In the genomic region with DNA sequence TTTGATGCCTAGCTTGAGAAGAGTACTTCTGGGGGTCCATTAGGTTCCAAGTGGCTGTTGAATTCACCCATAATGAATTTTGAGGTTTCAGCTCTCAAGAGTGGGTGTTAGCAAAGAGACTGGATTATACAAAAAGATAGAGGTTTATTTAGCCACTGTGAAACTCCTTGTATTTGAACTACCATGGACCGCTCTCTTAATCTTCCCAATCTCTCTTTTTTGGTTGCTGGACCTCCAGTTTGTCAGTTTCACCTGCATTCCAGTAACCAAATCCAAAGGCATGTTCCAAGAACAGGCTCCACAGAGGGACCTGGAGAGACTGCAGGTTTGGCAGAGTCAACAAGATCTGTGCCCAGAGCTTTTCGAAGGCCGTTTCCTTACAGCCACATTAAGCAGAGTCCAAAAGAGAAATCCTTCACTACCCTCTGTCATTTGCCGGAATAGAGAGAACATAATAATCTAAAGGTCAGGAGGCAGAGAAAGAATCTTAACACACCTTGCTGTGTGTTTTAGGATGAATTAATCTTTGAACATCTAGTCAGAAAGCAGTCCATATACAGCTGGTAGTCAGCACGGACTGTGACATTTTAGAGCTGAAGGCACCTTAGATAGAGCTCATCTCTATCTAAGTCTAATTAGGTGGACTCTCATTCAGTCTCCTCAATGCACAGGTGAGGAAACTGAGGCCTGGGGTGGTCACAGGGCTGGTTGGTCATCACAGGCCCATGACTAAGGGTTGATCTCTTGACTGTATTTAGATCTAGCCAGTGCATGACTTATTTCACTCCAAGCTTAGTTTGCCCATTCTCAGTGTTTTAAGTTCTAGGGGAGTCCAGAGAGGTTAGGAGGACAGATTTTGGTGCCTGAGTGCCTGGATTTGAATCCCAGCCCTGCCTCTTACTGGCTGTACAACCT, we compare ENCODE assay signal across 1 cellular context.
TF ChIP-seq lines count a peak whose summit lies in the region.

No MANE protein-coding gene starts in this region.

TF ChIP-seq in K562, 482 proteins besides CTCF, POLR2A, EP300 and RAD21:
- TF ChIP-seq, protein P1, sequence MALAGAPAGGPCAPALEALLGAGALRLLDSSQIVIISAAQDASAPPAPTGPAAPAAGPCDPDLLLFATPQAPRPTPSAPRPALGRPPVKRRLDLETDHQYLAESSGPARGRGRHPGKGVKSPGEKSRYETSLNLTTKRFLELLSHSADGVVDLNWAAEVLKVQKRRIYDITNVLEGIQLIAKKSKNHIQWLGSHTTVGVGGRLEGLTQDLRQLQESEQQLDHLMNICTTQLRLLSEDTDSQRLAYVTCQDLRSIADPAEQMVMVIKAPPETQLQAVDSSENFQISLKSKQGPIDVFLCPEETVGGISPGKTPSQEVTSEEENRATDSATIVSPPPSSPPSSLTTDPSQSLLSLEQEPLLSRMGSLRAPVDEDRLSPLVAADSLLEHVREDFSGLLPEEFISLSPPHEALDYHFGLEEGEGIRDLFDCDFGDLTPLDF (CRISPR knock-in tag; IDR thresholded peaks at IDR 0.05), result peak; percentile 9; the same call in 1 of the 2 replicates
- TF ChIP-seq KLF1 (tag; IDR thresholded peaks at IDR 0.05) (no peak), EHMT2 (IDR thresholded peaks at IDR 0.05) (0 out of 2 replicates have a peak, but pooled peaks have one; percentile 2), SMAD4 (CRISPR knock-in tag; conservative IDR thresholded peaks at IDR 0.05) (0 out of 2 replicates have a peak, but pooled peaks have one; percentile 0), ZNF324 (CRISPR knock-in tag; IDR thresholded peaks at IDR 0.05) (no peak), RBM25 (IDR thresholded peaks at IDR 0.05; ENCODE audit: low read depth, low read length, severe bottlenecking) (peak; percentile 38), ZNF589 (CRISPR knock-in tag; IDR thresholded peaks at IDR 0.05; ENCODE audit: low read depth) (no peak), POLR2AphosphoS2 (IDR thresholded peaks at IDR 0.05; ENCODE audit: low read length) (no peak), BCOR (IDR thresholded peaks at IDR 0.05) (peak; percentile 45; the same call in 1 of the 2 replicates), DDX20 (tag; IDR thresholded peaks at IDR 0.05; ENCODE audit: low read depth) (no peak), ZNF197 (CRISPR knock-in tag; IDR thresholded peaks at IDR 0.05; ENCODE audit: low read depth) (no peak), RBM17 (IDR thresholded peaks at IDR 0.05; ENCODE audit: borderline replicate concordance, low read depth, low read length) (no peak), ZBTB17 (CRISPR knock-in tag; IDR thresholded peaks at IDR 0.05) (peak; percentile 10; the same call in 1 of the 2 replicates), ZC3H8 (IDR thresholded peaks at IDR 0.05) (no peak), NCOR1 (IDR thresholded peaks at IDR 0.05) (0 out of 2 replicates have a peak, but pooled peaks have one; percentile 12), ZFP36 (IDR thresholded peaks at IDR 0.05; ENCODE audit: low read depth, low read length, partially characterized antibody) (peak; percentile 50), GATA2 (CRISPR knock-in tag; IDR thresholded peaks at IDR 0.05) (peak; percentile 39; the same call in 1 of the 2 replicates), ZNF766 (CRISPR knock-in tag; conservative IDR thresholded peaks at IDR 0.05) (peak; percentile 95)
- TF ChIP-seq, protein P2, sequence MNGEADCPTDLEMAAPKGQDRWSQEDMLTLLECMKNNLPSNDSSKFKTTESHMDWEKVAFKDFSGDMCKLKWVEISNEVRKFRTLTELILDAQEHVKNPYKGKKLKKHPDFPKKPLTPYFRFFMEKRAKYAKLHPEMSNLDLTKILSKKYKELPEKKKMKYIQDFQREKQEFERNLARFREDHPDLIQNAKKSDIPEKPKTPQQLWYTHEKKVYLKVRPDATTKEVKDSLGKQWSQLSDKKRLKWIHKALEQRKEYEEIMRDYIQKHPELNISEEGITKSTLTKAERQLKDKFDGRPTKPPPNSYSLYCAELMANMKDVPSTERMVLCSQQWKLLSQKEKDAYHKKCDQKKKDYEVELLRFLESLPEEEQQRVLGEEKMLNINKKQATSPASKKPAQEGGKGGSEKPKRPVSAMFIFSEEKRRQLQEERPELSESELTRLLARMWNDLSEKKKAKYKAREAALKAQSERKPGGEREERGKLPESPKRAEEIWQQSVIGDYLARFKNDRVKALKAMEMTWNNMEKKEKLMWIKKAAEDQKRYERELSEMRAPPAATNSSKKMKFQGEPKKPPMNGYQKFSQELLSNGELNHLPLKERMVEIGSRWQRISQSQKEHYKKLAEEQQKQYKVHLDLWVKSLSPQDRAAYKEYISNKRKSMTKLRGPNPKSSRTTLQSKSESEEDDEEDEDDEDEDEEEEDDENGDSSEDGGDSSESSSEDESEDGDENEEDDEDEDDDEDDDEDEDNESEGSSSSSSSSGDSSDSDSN (IDR thresholded peaks at IDR 0.05; ENCODE audit: borderline replicate concordance in 1 of 2, low read depth in 2 of 2, low read length in 2 of 2), result 0 out of 4 replicates have a peak, but pooled peaks of 1 of the 2 experiments have one; percentile 35
- TF ChIP-seq, protein P3, sequence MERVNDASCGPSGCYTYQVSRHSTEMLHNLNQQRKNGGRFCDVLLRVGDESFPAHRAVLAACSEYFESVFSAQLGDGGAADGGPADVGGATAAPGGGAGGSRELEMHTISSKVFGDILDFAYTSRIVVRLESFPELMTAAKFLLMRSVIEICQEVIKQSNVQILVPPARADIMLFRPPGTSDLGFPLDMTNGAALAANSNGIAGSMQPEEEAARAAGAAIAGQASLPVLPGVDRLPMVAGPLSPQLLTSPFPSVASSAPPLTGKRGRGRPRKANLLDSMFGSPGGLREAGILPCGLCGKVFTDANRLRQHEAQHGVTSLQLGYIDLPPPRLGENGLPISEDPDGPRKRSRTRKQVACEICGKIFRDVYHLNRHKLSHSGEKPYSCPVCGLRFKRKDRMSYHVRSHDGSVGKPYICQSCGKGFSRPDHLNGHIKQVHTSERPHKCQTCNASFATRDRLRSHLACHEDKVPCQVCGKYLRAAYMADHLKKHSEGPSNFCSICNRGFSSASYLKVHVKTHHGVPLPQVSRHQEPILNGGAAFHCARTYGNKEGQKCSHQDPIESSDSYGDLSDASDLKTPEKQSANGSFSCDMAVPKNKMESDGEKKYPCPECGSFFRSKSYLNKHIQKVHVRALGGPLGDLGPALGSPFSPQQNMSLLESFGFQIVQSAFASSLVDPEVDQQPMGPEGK (CRISPR knock-in tag; IDR thresholded peaks at IDR 0.05; ENCODE audit: borderline replicate concordance), result no peak
- TF ChIP-seq, protein P4, sequence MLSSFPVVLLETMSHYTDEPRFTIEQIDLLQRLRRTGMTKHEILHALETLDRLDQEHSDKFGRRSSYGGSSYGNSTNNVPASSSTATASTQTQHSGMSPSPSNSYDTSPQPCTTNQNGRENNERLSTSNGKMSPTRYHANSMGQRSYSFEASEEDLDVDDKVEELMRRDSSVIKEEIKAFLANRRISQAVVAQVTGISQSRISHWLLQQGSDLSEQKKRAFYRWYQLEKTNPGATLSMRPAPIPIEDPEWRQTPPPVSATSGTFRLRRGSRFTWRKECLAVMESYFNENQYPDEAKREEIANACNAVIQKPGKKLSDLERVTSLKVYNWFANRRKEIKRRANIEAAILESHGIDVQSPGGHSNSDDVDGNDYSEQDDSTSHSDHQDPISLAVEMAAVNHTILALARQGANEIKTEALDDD (IDR thresholded peaks at IDR 0.05), result 0 out of 2 replicates have a peak, but pooled peaks have one; percentile 42
TF ChIP-seq in K562: peak in this region for 12.
